In the genomic region with DNA sequence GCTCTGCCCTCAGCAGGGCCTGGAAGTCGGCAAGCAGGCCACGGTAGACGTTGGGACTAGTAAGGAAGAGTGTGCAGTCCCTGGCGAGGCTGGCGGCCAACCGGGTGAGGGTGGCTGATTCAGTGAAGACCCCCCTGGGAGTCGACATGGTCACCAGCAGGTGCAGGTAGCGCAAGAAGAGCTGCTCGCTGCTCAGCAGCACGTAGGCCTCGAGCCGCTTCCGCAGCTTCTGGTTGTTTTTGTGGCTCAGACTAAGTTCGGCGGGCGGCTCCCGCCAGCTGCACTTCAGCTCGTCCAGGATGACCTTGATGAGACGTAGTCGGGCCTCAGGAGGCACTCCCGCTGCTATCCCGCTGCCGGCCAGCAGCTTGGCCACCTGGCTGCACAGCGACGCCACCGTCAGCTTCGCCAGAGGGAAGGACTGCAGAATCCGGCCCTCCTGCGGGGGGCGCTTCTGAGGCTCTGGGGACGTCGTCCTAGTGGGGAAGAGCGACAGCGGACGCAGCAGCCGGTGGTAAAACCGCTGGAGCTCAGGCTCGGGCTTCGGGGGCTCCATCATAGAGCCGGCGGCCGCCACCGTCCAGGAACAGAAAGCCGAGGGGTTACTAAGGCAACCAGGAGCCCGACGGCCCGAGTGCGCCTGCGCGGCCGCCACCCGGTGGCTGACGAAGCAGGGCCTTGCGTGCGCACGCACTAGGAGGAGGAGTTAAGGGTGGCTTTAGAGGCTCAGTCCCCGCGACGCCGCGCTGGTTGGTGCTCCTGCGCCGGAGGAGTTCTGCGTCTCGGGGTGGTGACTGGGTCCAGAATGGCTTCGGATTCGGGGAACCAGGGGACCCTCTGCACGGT, we compare ENCODE assay signal across 8 cellular contexts. TPM values are rescaled to one million over a fixed set of nuclear protein-coding genes. Genes with fewer than 3 reads are reported as not detected.
DNase-seq lines count a peak whose midpoint lies in the region; ATAC-seq and TF ChIP-seq lines count a peak whose summit lies in the region.

CCDC87 (minus strand) TSS at position 607 of the 846 bp plus-strand sequence; CDS start at position 559, 48 bp downstream.
A gene with protein sequence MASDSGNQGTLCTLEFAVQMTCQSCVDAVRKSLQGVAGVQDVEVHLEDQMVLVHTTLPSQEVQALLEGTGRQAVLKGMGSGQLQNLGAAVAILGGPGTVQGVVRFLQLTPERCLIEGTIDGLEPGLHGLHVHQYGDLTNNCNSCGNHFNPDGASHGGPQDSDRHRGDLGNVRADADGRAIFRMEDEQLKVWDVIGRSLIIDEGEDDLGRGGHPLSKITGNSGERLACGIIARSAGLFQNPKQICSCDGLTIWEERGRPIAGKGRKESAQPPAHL (plus strand): TSS at position 729 of the 846 bp plus-strand sequence. CDS start 77 bp downstream, at position 806.

- 0 out of 2 replicates have a peak, but pooled peaks cover 10% of the 10 kb centered on the region for H3F3A ChIP-seq in GM23338 (replicated peaks; ENCODE audit: low read depth)

- peak within 1 kb of the TSS; percentile 67 for H3K4me3 ChIP-seq in GM23338

- H3K27ac Mint-ChIP-seq in GM23338 (peak within 1 kb of the TSS; percentile 97), nephron progenitor cell (peak within 1 kb of the TSS; percentile 99)
- peak within 1 kb of the TSS; percentile 94 for H3K27ac Mint-ChIP-seq in activated T-helper 2 cell treated with anti-CD3 and anti-CD28 coated beads, Interferon-gamma antibody, Interleukin-2, Interleukin-4, amounts not matched to agents 10 μg/mL and 5 μg/mL and 100 μg/mL, durations not matched to agents 14 hours and 24 hours and 36 hours
- H3K27ac Mint-ChIP-seq in stimulated activated naive CD8-positive, alpha-beta T cell treated with anti-CD3 and anti-CD28 coated beads, Interleukin-15, amount 100 ng/mL, for 72 hours = peak within 1 kb of the TSS; percentile 94 to 98

- intact Hi-C loops in activated T-helper 2 cell treated with anti-CD3 and anti-CD28 coated beads, Interferon-gamma antibody, Interleukin-2, Interleukin-4, amounts not matched to agents 10 μg/mL and 5 μg/mL and 100 μg/mL, durations not matched to agents 14 hours and 24 hours and 36 hours (cut with micrococcal nuclease) = loop anchor here (1.0 to 2.0 kb wide), 2 partner anchors 24 to 46 kb away; partner anchors contain the start of genes RBM14 and RBM4

- peak within 1 kb of the TSS; percentile 84 for H3K4me2 ChIP-seq in GM23338

- no peaks in the 10 kb centered on the region; the same call in 1 of the 2 replicates for H3K36me3 ChIP-seq in GM23338 (ENCODE audit: insufficient read depth)

- peak; percentile 94 for ATAC-seq in GM23338
- peak; percentile 97 for ATAC-seq in stimulated activated naive CD8-positive, alpha-beta T cell treated with anti-CD3 and anti-CD28 coated beads, Interleukin-15, amount 100 ng/mL, for 72 hours

- H3K36me3 Mint-ChIP-seq in GM23338 (ENCODE audit: low read depth) (peaks cover 15% of the 10 kb centered on the region; the same call in 2 of the 3 replicates), nephron progenitor cell (ENCODE audit: low read depth) (peaks cover 20% of the 10 kb centered on the region)
- no peaks in the 10 kb centered on the region for H3K36me3 Mint-ChIP-seq in activated T-helper 2 cell treated with anti-CD3 and anti-CD28 coated beads, Interferon-gamma antibody, Interleukin-2, Interleukin-4, amounts not matched to agents 10 μg/mL and 5 μg/mL and 100 μg/mL, durations not matched to agents 14 hours and 24 hours and 36 hours (ENCODE audit: low read depth)

- peaks cover 10% of the 10 kb centered on the region; the same call in 1 of the 2 replicates for H3K4me1 ChIP-seq in GM23338 (ENCODE audit: insufficient read depth)

- no peaks in the 10 kb centered on the region for H4K20me1 ChIP-seq in GM23338 (replicated peaks; ENCODE audit: insufficient read depth)

- DNase-seq in ELF-1 (ENCODE audit: low read depth, low spot score) = peak; percentile 97
- peak; percentile 96 for DNase-seq in GM23338 (ENCODE audit: low spot score)
- peak; percentile 90 for DNase-seq in LHCN-M2 (ENCODE audit: low read depth)
- DNase-seq in RKO (ENCODE audit: low spot score) = peak; percentile 96
- peak; percentile 96 for DNase-seq in activated T-helper 2 cell treated with anti-CD3 and anti-CD28 coated beads, Interferon-gamma antibody, Interleukin-2, Interleukin-4, amounts not matched to agents 10 μg/mL and 5 μg/mL and 100 μg/mL, durations not matched to agents 14 hours and 24 hours and 36 hours (ENCODE audit: low spot score)
- DNase-seq in fibroblast of peridontal ligament (ENCODE audit: extremely low read depth) = peak; percentile 91
- peak; percentile 99 for DNase-seq in nephron progenitor cell
- peak; percentile 96 to 97 for DNase-seq in stimulated activated naive CD8-positive, alpha-beta T cell treated with anti-CD3 and anti-CD28 coated beads, Interleukin-15, amount 100 ng/mL, for 72 hours

- no peaks in the 10 kb centered on the region; the same call in 1 of the 2 replicates for H3K79me2 ChIP-seq in GM23338 (replicated peaks; ENCODE audit: insufficient read depth)

- peak; percentile 74 to 79 for TF ChIP-seq CTCF in GM23338 (conservative IDR thresholded peaks at IDR 0.05; ENCODE audit: low read depth in 2 of 2)
- peak; percentile 45 for TF ChIP-seq CTCF in nephron progenitor cell (IDR thresholded peaks at IDR 0.05)

- H3K4me1 Mint-ChIP-seq in GM23338 (peaks cover 12% of the 10 kb centered on the region), nephron progenitor cell (peaks cover 20% of the 10 kb centered on the region)
- H3K4me1 Mint-ChIP-seq in activated T-helper 2 cell treated with anti-CD3 and anti-CD28 coated beads, Interferon-gamma antibody, Interleukin-2, Interleukin-4, amounts not matched to agents 10 μg/mL and 5 μg/mL and 100 μg/mL, durations not matched to agents 14 hours and 24 hours and 36 hours (ENCODE audit: low read depth) = peaks cover 16% of the 10 kb centered on the region
- H3K4me1 Mint-ChIP-seq in stimulated activated naive CD8-positive, alpha-beta T cell treated with anti-CD3 and anti-CD28 coated beads, Interleukin-15, amount 100 ng/mL, for 72 hours = peaks cover 44% of the 10 kb centered on the region

- H3K9me3 Mint-ChIP-seq in GM23338 = peaks cover 31% of the 10 kb centered on the region
- H3K9me3 Mint-ChIP-seq in activated T-helper 2 cell treated with anti-CD3 and anti-CD28 coated beads, Interferon-gamma antibody, Interleukin-2, Interleukin-4, amounts not matched to agents 10 μg/mL and 5 μg/mL and 100 μg/mL, durations not matched to agents 14 hours and 24 hours and 36 hours = no peaks in the 10 kb centered on the region
- peaks cover 36% of the 10 kb centered on the region for H3K9me3 Mint-ChIP-seq in nephron progenitor cell
- no peaks in the 10 kb centered on the region for H3K9me3 Mint-ChIP-seq in stimulated activated naive CD8-positive, alpha-beta T cell treated with anti-CD3 and anti-CD28 coated beads, Interleukin-15, amount 100 ng/mL, for 72 hours

- peak within 1 kb of the TSS; percentile 97 for H3K4me3 Mint-ChIP-seq in GM23338
- H3K4me3 Mint-ChIP-seq in activated T-helper 2 cell treated with anti-CD3 and anti-CD28 coated beads, Interferon-gamma antibody, Interleukin-2, Interleukin-4, amounts not matched to agents 10 μg/mL and 5 μg/mL and 100 μg/mL, durations not matched to agents 14 hours and 24 hours and 36 hours (ENCODE audit: low read depth) = peak within 1 kb of the TSS; percentile 98
- H3K4me3 Mint-ChIP-seq in nephron progenitor cell = peak within 1 kb of the TSS; percentile 100
- peak within 1 kb of the TSS; percentile 99 to 100 for H3K4me3 Mint-ChIP-seq in stimulated activated naive CD8-positive, alpha-beta T cell treated with anti-CD3 and anti-CD28 coated beads, Interleukin-15, amount 100 ng/mL, for 72 hours

- H3K9me2 ChIP-seq in GM23338 (ENCODE audit: insufficient read depth) = no peaks in the 10 kb centered on the region

- H3K27ac ChIP-seq in GM23338 (ENCODE audit: low read depth) = peak within 1 kb of the TSS; percentile 80; the same call in 1 of the 2 replicates

- 0 out of 2 replicates have a peak, but pooled peaks cover 7% of the 10 kb centered on the region for H3K27me3 ChIP-seq in GM23338 (ENCODE audit: insufficient read depth)

- H3K27me3 Mint-ChIP-seq in GM23338 (ENCODE audit: insufficient read depth, low read depth, poor library complexity) (peaks cover 20% of the 10 kb centered on the region), nephron progenitor cell (ENCODE audit: low read depth, poor library complexity) (peaks cover 8% of the 10 kb centered on the region)
- no peaks in the 10 kb centered on the region for H3K27me3 Mint-ChIP-seq in activated T-helper 2 cell treated with anti-CD3 and anti-CD28 coated beads, Interferon-gamma antibody, Interleukin-2, Interleukin-4, amounts not matched to agents 10 μg/mL and 5 μg/mL and 100 μg/mL, durations not matched to agents 14 hours and 24 hours and 36 hours (ENCODE audit: low read depth)
- no peaks in the 10 kb centered on the region for H3K27me3 Mint-ChIP-seq in stimulated activated naive CD8-positive, alpha-beta T cell treated with anti-CD3 and anti-CD28 coated beads, Interleukin-15, amount 100 ng/mL, for 72 hours

- peak within 1 kb of the TSS; percentile 97 for H2AFZ ChIP-seq in GM23338

TF ChIP-seq in GM23338, 12 proteins besides CTCF, POLR2A, EP300 and RAD21 (continues in another document):
- TF ChIP-seq STAT1 (IDR thresholded peaks at IDR 0.05; ENCODE audit: unreplicated experiment) (no peak), ZNF331 (CRISPR knock-in tag; IDR thresholded peaks at IDR 0.05; ENCODE audit: low read depth) (no peak), CREB1 (CRISPR knock-in tag; IDR thresholded peaks at IDR 0.05; ENCODE audit: low read depth) (peak; percentile 56), NANOG (IDR thresholded peaks at IDR 0.05; ENCODE audit: borderline replicate concordance) (no peak), EZH2 (IDR thresholded peaks at IDR 0.05; ENCODE audit: low read depth, unreplicated experiment) (no peak), EZH2phosphoT487 (IDR thresholded peaks at IDR 0.05; ENCODE audit: unreplicated experiment) (no peak)

RNA-seq across cellular contexts. Expression of gene CCDC87, which starts in this region (rescaled TPM):
- total RNA-seq in GM23338 (2014; rRNA removed; shearing (Covaris generic)) = 0.74 and 1.2 TPM in 2 replicates
- 0.12 and 0.39 TPM in 2 replicates for polyA plus RNA-seq in GM23338 (2016; fragmentation: Nextera tagmentation; extraction: Ambion mirVana)
- total RNA-seq in LHCN-M2 (2014; rRNA removed) = 0.34 and 0.51 TPM in 2 replicates
- 0.35 TPM for polyA plus RNA-seq in LHCN-M2 (2012)
- total RNA-seq in activated T-helper 2 cell treated with anti-CD3 and anti-CD28 coated beads, Interferon-gamma antibody, Interleukin-2, Interleukin-4, amounts not matched to agents 10 μg/mL and 5 μg/mL and 100 μg/mL, durations not matched to agents 14 hours and 24 hours and 36 hours = 0.09 and 0.14 TPM in 2 replicates

RNA-seq across cellular contexts. Expression of the second gene that starts in this region (rescaled TPM):
- 36.1 and 39.1 TPM in 2 replicates for total RNA-seq in GM23338 (2014; rRNA removed; shearing (Covaris generic))
- polyA plus RNA-seq in GM23338 (2016; fragmentation: Nextera tagmentation; extraction: Ambion mirVana) = 53.2 and 60.7 TPM in 2 replicates
- total RNA-seq in LHCN-M2 (2014; rRNA removed) = 20.3 and 22.5 TPM in 2 replicates
- 32.3 TPM for polyA plus RNA-seq in LHCN-M2 (2012)
- total RNA-seq in activated T-helper 2 cell treated with anti-CD3 and anti-CD28 coated beads, Interferon-gamma antibody, Interleukin-2, Interleukin-4, amounts not matched to agents 10 μg/mL and 5 μg/mL and 100 μg/mL, durations not matched to agents 14 hours and 24 hours and 36 hours = 30.4 and 31.1 TPM in 2 replicates

Comparison
In these comparisons a context has a peak if more than half of its experiments do, and no peak if none do; other contexts are left out.
1. Peak in every context shown above with its lines: DNase-seq, ATAC-seq, H3K4me3 ChIP-seq and H3K27ac ChIP-seq.